34 cellular contexts compared by ENCODE assay signal in the genomic region with DNA sequence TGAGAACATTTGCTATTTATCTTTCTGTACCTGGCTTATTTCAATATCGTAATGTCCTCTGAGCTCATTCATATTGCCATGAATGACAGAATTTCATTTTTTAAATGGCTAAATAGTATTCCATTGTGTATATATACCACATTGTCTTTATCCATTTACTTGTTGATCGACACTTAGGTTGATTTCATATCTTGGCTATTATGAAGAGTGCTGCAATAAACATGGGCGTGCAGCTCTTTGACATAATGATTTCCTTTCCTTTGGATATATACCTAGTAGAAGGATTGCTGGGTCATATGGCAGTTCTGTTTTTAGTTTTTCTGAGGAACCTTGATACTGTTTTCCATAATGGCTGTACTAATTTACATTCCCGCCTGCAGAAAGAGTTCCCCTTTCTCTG. TPM values are rescaled to one million over a fixed set of nuclear protein-coding genes. Genes with fewer than 3 reads are reported as not detected.
"Had no signal": no experiment of that assay in that cellular context is flagged by ENCODE, and none has a peak within 500 bp of the region (broad histone marks: within the 10 kb centered on the region; RNA-seq: fewer than 3 reads in every experiment).

No MANE protein-coding gene starts in this region.

- H3K4me1 ChIP-seq: adrenal gland, esophagus muscularis mucosa, gastrocnemius medialis had no signal

- H3K4me3 ChIP-seq: adrenal gland, body of pancreas, esophagus muscularis mucosa, gastrocnemius medialis, heart left ventricle had no signal

- H3K9me3 ChIP-seq: adrenal gland, body of pancreas, esophagus muscularis mucosa, gastrocnemius medialis had no signal

- H3K27ac ChIP-seq: adrenal gland, body of pancreas, esophagus muscularis mucosa, foreskin keratinocyte, gastrocnemius medialis, heart left ventricle had no signal

- DNase-seq: activated CD4-positive, alpha-beta memory T cell treated with anti-CD3 and anti-CD28 coated beads for 36 hours; activated CD4-positive, alpha-beta T cell treated with anti-CD3 and anti-CD28 coated beads for 36 hours; activated CD4-positive, alpha-beta T cell treated with anti-CD3 and anti-CD28 coated beads, Interleukin-2, amount 10 ng/mL, durations not matched to agents 24 days and 14 days; activated CD4-positive, CD25-positive, alpha-beta regulatory T cell; activated CD4-positive, CD25-positive, alpha-beta regulatory T cell treated with anti-CD3 and anti-CD28 coated beads, Interleukin-2, amount 50 U/mL, for 72 hours; activated CD8-positive, alpha-beta memory T cell treated with anti-CD3 and anti-CD28 coated beads, Interleukin-2, amount 10 ng/mL, durations not matched to agents 7 days and 5 days; activated CD8-positive, alpha-beta memory T cell treated with anti-CD3 and anti-CD28 coated beads, Interleukin-2, amount 50 U/mL, for 4 hours; activated CD8-positive, alpha-beta T cell treated with anti-CD3 and anti-CD28 coated beads, Interleukin-2, amount 10 ng/mL, durations not matched to agents 7 days and 5 days; activated naive CD4-positive, alpha-beta T cell treated with anti-CD3 and anti-CD28 coated beads for 36 hours; activated naive CD8-positive, alpha-beta T cell treated with anti-CD3 and anti-CD28 coated beads for 36 hours; activated naive CD8-positive, alpha-beta T cell treated with anti-CD3 and anti-CD28 coated beads, Interleukin-2, amount 50 U/mL, for 24 hours; activated T-cell treated with anti-CD3 and anti-CD28 coated beads, Interleukin-2, amount 50 U/mL, for 1 hour; activated T-cell treated with anti-CD3 and anti-CD28 coated beads, Interleukin-2, amount 50 U/mL, for 48 hours; adrenal gland; amygdala; aorta; body of pancreas; caudate nucleus; cortex of kidney; dermis blood vessel endothelial cell; effector CD4-positive, alpha-beta T cell; effector memory CD8-positive, alpha-beta T cell; erythroblast; foreskin keratinocyte; gastrocnemius medialis; glutamatergic neuron; heart left ventricle; T-helper 17 cell; T1000 had no signal

- H3K27me3 ChIP-seq: body of pancreas, esophagus muscularis mucosa, foreskin keratinocyte, gastrocnemius medialis, heart left ventricle had no signal

- FAIRE-seq: colon had no signal

- H3K36me3 ChIP-seq: adrenal gland, esophagus muscularis mucosa, gastrocnemius medialis, heart left ventricle had no signal

- ATAC-seq: activated CD4-positive, alpha-beta T cell treated with anti-CD3 and anti-CD28 coated beads for 36 hours; activated CD8-positive, alpha-beta memory T cell treated with anti-CD3 and anti-CD28 coated beads, Interleukin-2, amount 10 ng/mL, durations not matched to agents 7 days and 5 days; activated CD8-positive, alpha-beta T cell treated with anti-CD3 and anti-CD28 coated beads, Interleukin-2, amount 10 ng/mL, durations not matched to agents 7 days and 5 days; activated naive CD8-positive, alpha-beta T cell treated with anti-CD3 and anti-CD28 coated beads, Interleukin-2, amount 50 U/mL, for 24 hours; body of pancreas; effector memory CD8-positive, alpha-beta T cell; foreskin keratinocyte; gastrocnemius medialis; heart left ventricle; T-helper 17 cell had no signal

RNA-seq across cellular contexts. Expression of a gene that starts 30.2 kb away (rescaled TPM):
- total RNA-seq: dermis blood vessel endothelial cell had no signal

RNA-seq across cellular contexts. Expression of a gene that starts 44.6 kb away (rescaled TPM):
- total RNA-seq: activated CD4-positive, alpha-beta memory T cell treated with anti-CD3 and anti-CD28 coated beads for 36 hours; activated CD4-positive, alpha-beta T cell treated with anti-CD3 and anti-CD28 coated beads for 36 hours; activated CD4-positive, alpha-beta T cell treated with anti-CD3 and anti-CD28 coated beads, Interleukin-2, amount 10 ng/mL, durations not matched to agents 24 days and 14 days; activated CD8-positive, alpha-beta memory T cell treated with anti-CD3 and anti-CD28 coated beads, Interleukin-2, amount 10 ng/mL, durations not matched to agents 7 days and 5 days; activated naive CD4-positive, alpha-beta T cell treated with anti-CD3 and anti-CD28 coated beads for 36 hours; activated naive CD8-positive, alpha-beta T cell treated with anti-CD3 and anti-CD28 coated beads for 36 hours; activated T-helper 1 cell treated with anti-CD3 and anti-CD28 coated beads, Interleukin-12 subunit alpha, Interleukin-12 subunit beta, Interleukin-2, Interleukin-4 antibody, amounts not matched to agents 30 ng/mL and 10 ng/mL and 1 ng/mL, durations not matched to agents 14 hours and 24 hours and 36 hours; activated T-helper 2 cell treated with anti-CD3 and anti-CD28 coated beads, Interferon-gamma antibody, Interleukin-2, Interleukin-4, amounts not matched to agents 10 μg/mL and 5 μg/mL and 100 μg/mL, durations not matched to agents 14 hours and 24 hours and 36 hours; adrenal gland; aorta; chondrocyte; dermis blood vessel endothelial cell; esophagus muscularis mucosa; foreskin keratinocyte; gastrocnemius medialis; heart left ventricle; T-helper 17 cell had no signal
- polyA plus RNA-seq: aorta, foreskin keratinocyte, heart left ventricle had no signal
